In genomic region chr11:70476669-70477068, GRCh38 we compare ENCODE assay signal across 30 cellular contexts.
DNase-seq lines count a peak whose midpoint lies in the region; ATAC-seq and TF ChIP-seq lines count a peak whose summit lies in the region.
"Had no signal": no experiment of that assay in that cellular context is flagged by ENCODE, and none has a peak within 500 bp of the region (broad histone marks: within the 10 kb centered on the region; RNA-seq: fewer than 3 reads in every experiment).

No MANE protein-coding gene starts in this region.

- no peak overlapping the region for H2BK12ac ChIP-seq in neuronal stem cell (ENCODE audit: low read length)

- H3K27ac ChIP-seq in neuronal stem cell (replicated peaks; ENCODE audit: low read length): no peak overlapping the region
- H3K27ac ChIP-seq: neutrophil, thyroid gland, vagina had no signal

- H3K79me1 ChIP-seq in neuronal stem cell (ENCODE audit: low read depth, low read length): no peaks in the 10 kb centered on the region

- peak overlapping the region; percentile 9 for H3K14ac ChIP-seq in neuronal stem cell (ENCODE audit: low read length)

- H3K27me3 ChIP-seq in MG63 (no peaks in the 10 kb centered on the region), neuronal stem cell (ENCODE audit: control insufficient read depth in 3 of 3, insufficient read depth in 3 of 3, low read depth in 1 of 3, low read length in 3 of 3) (no peaks in the 10 kb centered on the region)
- H3K27me3 ChIP-seq: neutrophil, thyroid gland, vagina had no signal

- H3K9me3 ChIP-seq in MG63: no peaks in the 10 kb centered on the region
- H3K9me3 ChIP-seq in neuronal stem cell (replicated peaks in 1 of 2; ENCODE audit: control insufficient read depth in 2 of 2, insufficient read depth in 1 of 2, low read depth in 1 of 2, low read length in 2 of 2): no peaks in the 10 kb centered on the region
- H3K9me3 ChIP-seq: neutrophil, thyroid gland, vagina had no signal

- no peak overlapping the region for H2BK120ac ChIP-seq in neuronal stem cell (ENCODE audit: low read depth, low read length)

- H2AK5ac ChIP-seq in neuronal stem cell (ENCODE audit: low read depth, low read length): no peak overlapping the region

- H3K36me3 ChIP-seq in MG63 (no peaks in the 10 kb centered on the region), neuronal stem cell (replicated peaks in 1 of 2; ENCODE audit: control insufficient read depth in 2 of 2, insufficient read depth in 2 of 2, low read length in 2 of 2) (peaks cover 0 to 26% of the 10 kb centered on the region in 2 donors)
- H3K36me3 ChIP-seq: neutrophil, thyroid gland, vagina had no signal

- DNase-seq in ELR (ENCODE audit: low read depth): peak; percentile 29
- DNase-seq in MG63: peak; percentile 67
- DNase-seq in fibroblast of mammary gland (ENCODE audit: low read depth): peak; percentile 61
- DNase-seq in neuronal stem cell (ENCODE audit: low spot score): no peak
- DNase-seq: activated CD4-positive, alpha-beta memory T cell treated with anti-CD3 and anti-CD28 coated beads, Interleukin-2, amount 10 ng/mL, durations not matched to agents 7 days and 5 days; activated CD4-positive, alpha-beta T cell treated with anti-CD3 and anti-CD28 coated beads for 1 hour; activated CD8-positive, alpha-beta memory T cell treated with anti-CD3 and anti-CD28 coated beads, Interleukin-2, amount 50 U/mL, for 48 hours; activated naive CD4-positive, alpha-beta T cell treated with anti-CD3 and anti-CD28 coated beads, Interleukin-2, amount 10 ng/mL, durations not matched to agents 7 days and 5 days; amniotic stem cell; COR-L47; GDM1; HFFc6; immature natural killer cell; NCI-H1105 treated with DMSO at 0.1 percent for 48 hours; NCI-H1930; NCI-H524 treated with DMSO at 0.1 percent for 48 hours; NK-92 treated with Interleukin-12 subunit alpha and Interleukin-12 subunit beta, amount 100 ng/mL, for 24 hours; SHP77; stimulated activated CD4-positive, alpha-beta T cell treated with anti-CD3 and anti-CD28 coated beads, Interleukin-12 subunit alpha, Interleukin-12 subunit beta, amount 100 ng/mL, for 4 hours; stimulated activated CD4-positive, alpha-beta T cell treated with anti-CD3 and anti-CD28 coated beads, Interleukin-2, amount 100 ng/mL, for 48 hours; T-helper 2 cell; thyroid gland had no signal

- H3K4me1 ChIP-seq in neuronal stem cell (ENCODE audit: control insufficient read depth in 2 of 2, insufficient read depth in 1 of 2, low read depth in 1 of 2, low read length in 2 of 2): peaks cover 3 to 17% of the 10 kb centered on the region in 2 donors
- H3K4me1 ChIP-seq: thyroid gland, vagina had no signal

- no peak overlapping the region for H3K4me2 ChIP-seq in neuronal stem cell (ENCODE audit: insufficient read depth, low read length, poor library complexity, severe bottlenecking)

- no peak for TF ChIP-seq CTCF in fibroblast of mammary gland (conservative IDR thresholded peaks at IDR 0.05; ENCODE audit: control insufficient read depth, insufficient read depth, low read depth, low read length)

- H4K91ac ChIP-seq in neuronal stem cell (ENCODE audit: low read depth, low read length, poor library complexity): no peak overlapping the region

- no peak overlapping the region for H2BK5ac ChIP-seq in neuronal stem cell (ENCODE audit: low read length)

- ATAC-seq in GM18868 (IDR thresholded peaks at IDR 0.05; ENCODE audit: unreplicated experiment) (no peak), HG03521 (IDR thresholded peaks at IDR 0.05; ENCODE audit: unreplicated experiment) (no peak), HG02623 (IDR thresholded peaks at IDR 0.05; ENCODE audit: unreplicated experiment) (no peak)
- ATAC-seq: K562, left lobe of liver, sciatic nerve had no signal

- no peak overlapping the region for H3K23ac ChIP-seq in neuronal stem cell (ENCODE audit: low read depth, low read length, poor library complexity)

- H3K4ac ChIP-seq in neuronal stem cell (ENCODE audit: low read length): no peak overlapping the region

- WGBS in neuronal stem cell (ENCODE audit: extremely low coverage in 2 of 2, insufficient read length in 2 of 2, insufficient replicate concordance in 1 of 2), 2 donors: no CpG with 5 or more reads among the region's 4 CpGs

- no peak overlapping the region for H4K8ac ChIP-seq in neuronal stem cell (ENCODE audit: low read depth, low read length)

- no peak overlapping the region for H2AFZ ChIP-seq in neuronal stem cell (ENCODE audit: low read length)

- no peak overlapping the region for H3K9ac ChIP-seq in neuronal stem cell (ENCODE audit: low read depth, low read length, poor library complexity)

- H3K18ac ChIP-seq in neuronal stem cell (ENCODE audit: low read length): no peak overlapping the region

- no peak overlapping the region for H3K4me3 ChIP-seq in MG63
- H3K4me3 ChIP-seq in fibroblast of mammary gland (ENCODE audit: control insufficient read depth, low read depth, low read length): no peak overlapping the region
- H3K4me3 ChIP-seq in neuronal stem cell (ENCODE audit: low read length in 2 of 2): no peak overlapping the region
- H3K4me3 ChIP-seq: K562, thyroid gland, vagina had no signal

- H2BK15ac ChIP-seq in neuronal stem cell (ENCODE audit: low read length): no peak overlapping the region
